In genomic region chr11:131922220-131922619, GRCh38 we compare ENCODE assay signal across 1 cellular context.
TF ChIP-seq lines count a peak whose summit lies in the region.

No MANE protein-coding gene starts in this region.

TF ChIP-seq in IMR-90, 13 proteins besides CTCF, POLR2A, EP300 and RAD21:
- TF ChIP-seq FOS (IDR thresholded peaks at IDR 0.05; ENCODE audit: low read depth, low read length) (no peak), CEBPB (IDR thresholded peaks at IDR 0.05; ENCODE audit: low read depth, low read length) (no peak), SMC3 (IDR thresholded peaks at IDR 0.05; ENCODE audit: low read depth, low read length) (no peak), MAFK (IDR thresholded peaks at IDR 0.05; ENCODE audit: low read depth, low read length) (no peak), MAZ (IDR thresholded peaks at IDR 0.05; ENCODE audit: borderline replicate concordance, low read depth, low read length) (no peak), RFX5 (IDR thresholded peaks at IDR 0.05; ENCODE audit: low read depth, low read length) (no peak), CHD1 (IDR thresholded peaks at IDR 0.05; ENCODE audit: low read depth, low read length) (no peak), MXI1 (IDR thresholded peaks at IDR 0.05; ENCODE audit: borderline replicate concordance, low read depth, low read length) (no peak), ELK1 (IDR thresholded peaks at IDR 0.05; ENCODE audit: borderline replicate concordance, low read depth, low read length) (no peak), NFE2L2 (IDR thresholded peaks at IDR 0.05; ENCODE audit: low read depth, low read length) (no peak), USF2 (IDR thresholded peaks at IDR 0.05; ENCODE audit: low read depth, low read length) (no peak), RCOR1 (IDR thresholded peaks at IDR 0.05; ENCODE audit: insufficient replicate concordance, low read length) (no peak), BHLHE40 (IDR thresholded peaks at IDR 0.05; ENCODE audit: low read depth, low read length) (no peak)
TF ChIP-seq in IMR-90: peak in this region for 0.
